16 cellular contexts compared by ENCODE assay signal in the genomic region with DNA sequence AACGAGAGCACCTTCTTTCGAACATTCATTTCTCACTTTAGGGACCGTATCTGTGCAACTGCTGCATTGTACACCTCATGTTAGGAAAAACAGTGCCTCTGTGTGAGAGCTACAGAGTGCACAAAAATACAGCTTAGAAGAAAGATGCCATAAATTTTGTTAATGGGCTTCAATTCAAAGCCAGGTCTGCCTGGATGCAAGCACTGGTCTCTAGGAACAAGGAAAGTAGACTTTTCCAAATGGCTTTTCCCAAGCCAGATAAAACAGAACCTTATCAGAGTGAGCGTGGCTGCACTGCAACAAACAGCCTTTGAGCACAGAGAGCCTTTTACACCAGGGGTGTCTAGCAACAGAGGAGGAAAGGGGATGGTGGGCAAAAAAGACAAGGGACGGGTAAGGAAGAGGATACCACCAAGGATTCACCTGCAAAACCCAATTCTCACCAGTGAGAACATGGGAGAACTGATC. TPM values are rescaled to one million over a fixed set of nuclear protein-coding genes. Genes with fewer than 3 reads are reported as not detected.
DNase-seq lines count a peak whose midpoint lies in the region; ATAC-seq and TF ChIP-seq lines count a peak whose summit lies in the region.
"Had no signal": no experiment of that assay in that cellular context is flagged by ENCODE, and none has a peak within 500 bp of the region (broad histone marks: within the 10 kb centered on the region; RNA-seq: fewer than 3 reads in every experiment).

No MANE protein-coding gene starts in this region.

- intact Hi-C loops in A673 (cut with micrococcal nuclease; ENCODE audit: unreplicated experiment): no loop called here
- intact Hi-C loops in Panc1 (cut with micrococcal nuclease; ENCODE audit: unreplicated experiment): no loop called here
- intact Hi-C loops in breast epithelium (cut with DNase I; ENCODE audit: low total_unique reads): no loop called here

- H3K4me1 ChIP-seq in A673 (ENCODE audit: insufficient read depth, low read length, poor library complexity, severe bottlenecking): peaks cover 35% of the 10 kb centered on the region
- H3K4me1 ChIP-seq in Panc1 (ENCODE audit: control insufficient read depth, insufficient read depth, low read length): peaks cover 14% of the 10 kb centered on the region
- H3K4me1 ChIP-seq in neural progenitor cell: no peaks in the 10 kb centered on the region
- H3K4me1 ChIP-seq in breast epithelium: no peaks in the 10 kb centered on the region
- H3K4me1 ChIP-seq: SJCRH30 had no signal

- POLR2A ChIA-PET in A673 (lab: Charles Lee; ENCODE audit: low non-redundant PET): no interaction called here
- POLR2A ChIA-PET in Panc1 (lab: Charles Lee): no interaction called here

- ATAC-seq in Panc1: peak; percentile 15; the same call in 1 of the 2 replicates
- no peak for ATAC-seq in HG02588 (IDR thresholded peaks at IDR 0.05; ENCODE audit: unreplicated experiment)
- ATAC-seq in activated T-helper 17 cell treated with anti-CD3 and anti-CD28 coated beads, Interleukin-2, amount 50 U/mL, for 72 hours (replicated peaks): no peak
- ATAC-seq in effector memory CD8-positive, alpha-beta T cell (replicated peaks): no peak

- no peak overlapping the region for H3K4me2 ChIP-seq in neural progenitor cell
- H3K4me2 ChIP-seq: KMS-11 had no signal

- CTCF ChIA-PET in A673 (lab: Charles Lee) (no interaction called here), Panc1 (lab: Charles Lee) (no interaction called here)

- peaks cover 18% of the 10 kb centered on the region for H3K4me1 Mint-ChIP-seq in neural progenitor cell
- no peaks in the 10 kb centered on the region for H3K4me1 Mint-ChIP-seq in activated T-helper 17 cell treated with anti-CD3 and anti-CD28 coated beads, Interleukin-2, amount 50 U/mL, for 72 hours
- H3K4me1 Mint-ChIP-seq in effector memory CD8-positive, alpha-beta T cell (ENCODE audit: low read depth in 2 of 2): peaks cover under 1 to 6% of the 10 kb centered on the region in 2 donors
- H3K4me1 Mint-ChIP-seq: CD14-positive monocyte had no signal

- peaks cover 36% of the 10 kb centered on the region for H3K36me3 Mint-ChIP-seq in neural progenitor cell
- no peaks in the 10 kb centered on the region for H3K36me3 Mint-ChIP-seq in activated T-helper 17 cell treated with anti-CD3 and anti-CD28 coated beads, Interleukin-2, amount 50 U/mL, for 72 hours (ENCODE audit: low read depth)
- peaks cover 4% of the 10 kb centered on the region for H3K36me3 Mint-ChIP-seq in effector memory CD8-positive, alpha-beta T cell (ENCODE audit: insufficient read depth)

- H3K4me3 ChIP-seq in A673 (ENCODE audit: low read depth, low read length, poor library complexity, severe bottlenecking) (no peak overlapping the region), Panc1 (ENCODE audit: low read depth in 2 of 2, low read length in 2 of 2) (no peak overlapping the region), fibroblast of the aortic adventitia (ENCODE audit: low read depth, low read length) (no peak overlapping the region), neural progenitor cell (no peak overlapping the region), breast epithelium (no peak overlapping the region)
- H3K4me3 ChIP-seq: GM23248, SJCRH30 had no signal

- no peak for DNase-seq in A673 (ENCODE audit: low spot score)
- DNase-seq in Panc1 (ENCODE audit: low read depth, low spot score): no peak
- peak; percentile 31 for DNase-seq in fibroblast of the aortic adventitia (ENCODE audit: low read depth)
- no peak for DNase-seq in neural progenitor cell (ENCODE audit: low spot score)
- no peak for DNase-seq in breast epithelium (ENCODE audit: low spot score in 2 of 2)
- DNase-seq in effector memory CD8-positive, alpha-beta T cell: no peak
- DNase-seq: DMS79, NCI-H1105, NCI-H1694 treated with DMSO at 0.1 percent for 48 hours, NCI-H82, SJCRH30 had no signal

- H3K4me3 Mint-ChIP-seq in neural progenitor cell: no peak overlapping the region
- H3K4me3 Mint-ChIP-seq in activated T-helper 17 cell treated with anti-CD3 and anti-CD28 coated beads, Interleukin-2, amount 50 U/mL, for 72 hours: no peak overlapping the region
- H3K4me3 Mint-ChIP-seq in effector memory CD8-positive, alpha-beta T cell: no peak overlapping the region
- H3K4me3 Mint-ChIP-seq: CD14-positive monocyte had no signal

- H3K27me3 ChIP-seq in A673 (replicated peaks; ENCODE audit: insufficient read depth, low read depth, low read length, poor library complexity) (no peaks in the 10 kb centered on the region), Panc1 (ENCODE audit: control insufficient read depth, insufficient read depth, low read length) (no peaks in the 10 kb centered on the region), neural progenitor cell (no peaks in the 10 kb centered on the region), breast epithelium (no peaks in the 10 kb centered on the region)
- H3K27me3 ChIP-seq: SJCRH30 had no signal

- BruUV-seq in A673 (replicated peaks; lab: Mats Ljungman, UMichigan): no TSS peak
- no TSS peak for BruUV-seq in Panc1 (replicated peaks; lab: Mats Ljungman, UMichigan)

- in situ Hi-C loops in Panc1 (cut with HindIII; ENCODE audit: low pct_unique_long_range_greater_than_20kb, low sequenced_read_pairs): no loop called here

- H3K36me3 ChIP-seq in A673 (ENCODE audit: insufficient read depth, low read length, poor library complexity, severe bottlenecking): peaks cover 5% of the 10 kb centered on the region
- H3K36me3 ChIP-seq in Panc1 (ENCODE audit: control insufficient read depth, insufficient read depth, low read length): no peaks in the 10 kb centered on the region
- H3K36me3 ChIP-seq in neural progenitor cell: no peaks in the 10 kb centered on the region
- peaks cover 6% of the 10 kb centered on the region for H3K36me3 ChIP-seq in breast epithelium

- H4K20me1 ChIP-seq in neural progenitor cell (ENCODE audit: low read depth): peaks cover 19% of the 10 kb centered on the region

- no peaks in the 10 kb centered on the region for H3F3A ChIP-seq in neural progenitor cell (ENCODE audit: low read depth)

- peak overlapping the region; percentile 43 for H3K27ac ChIP-seq in A673 (ENCODE audit: low read depth, low read length, poor library complexity, severe bottlenecking)
- H3K27ac ChIP-seq in Panc1 (ENCODE audit: low read length): no peak overlapping the region
- no peak overlapping the region for H3K27ac ChIP-seq in neural progenitor cell
- H3K27ac ChIP-seq in breast epithelium: no peak overlapping the region
- H3K27ac ChIP-seq: GM23248, KMS-11, SJCRH30 had no signal

- H3K79me2 ChIP-seq in neural progenitor cell (ENCODE audit: low read depth): peaks cover 48% of the 10 kb centered on the region

- H3K9me3 Mint-ChIP-seq in neural progenitor cell: peaks cover 6% of the 10 kb centered on the region
- no peaks in the 10 kb centered on the region for H3K9me3 Mint-ChIP-seq in activated T-helper 17 cell treated with anti-CD3 and anti-CD28 coated beads, Interleukin-2, amount 50 U/mL, for 72 hours
- no peaks in the 10 kb centered on the region for H3K9me3 Mint-ChIP-seq in effector memory CD8-positive, alpha-beta T cell
- H3K9me3 Mint-ChIP-seq: CD14-positive monocyte had no signal

- peak overlapping the region; percentile 51 for H3K27ac Mint-ChIP-seq in neural progenitor cell
- no peak overlapping the region for H3K27ac Mint-ChIP-seq in activated T-helper 17 cell treated with anti-CD3 and anti-CD28 coated beads, Interleukin-2, amount 50 U/mL, for 72 hours
- H3K27ac Mint-ChIP-seq in effector memory CD8-positive, alpha-beta T cell: no peak overlapping the region

- H2AFZ ChIP-seq in neural progenitor cell (replicated peaks): no peak overlapping the region
- H2AFZ ChIP-seq: GM23248 had no signal

- H3K9ac ChIP-seq in neural progenitor cell: no peak overlapping the region
- H3K9ac ChIP-seq: GM23248, KMS-11 had no signal

- no peak for TF ChIP-seq CTCF in A673 (conservative IDR thresholded peaks at IDR 0.05; ENCODE audit: low read depth, low read length)
- TF ChIP-seq CTCF in Panc1 (IDR thresholded peaks at IDR 0.05): no peak; the same call in 1 of the 2 replicates
- no peak for TF ChIP-seq CTCF in fibroblast of the aortic adventitia (IDR thresholded peaks at IDR 0.05; ENCODE audit: insufficient read depth, low read length)
- no peak for TF ChIP-seq CTCF in neural progenitor cell (IDR thresholded peaks at IDR 0.05)
- no peak for TF ChIP-seq CTCF in breast epithelium (IDR thresholded peaks at IDR 0.05)

- H3K27me3 Mint-ChIP-seq in neural progenitor cell (ENCODE audit: insufficient read depth, low read depth): peaks cover 6% of the 10 kb centered on the region
- H3K27me3 Mint-ChIP-seq in activated T-helper 17 cell treated with anti-CD3 and anti-CD28 coated beads, Interleukin-2, amount 50 U/mL, for 72 hours: no peaks in the 10 kb centered on the region
- peaks cover 0 to 5% of the 10 kb centered on the region in 2 donors for H3K27me3 Mint-ChIP-seq in effector memory CD8-positive, alpha-beta T cell

- no peaks in the 10 kb centered on the region for H3K9me3 ChIP-seq in A673 (ENCODE audit: low read depth, low read length, poor library complexity, severe bottlenecking)
- H3K9me3 ChIP-seq in Panc1 (ENCODE audit: control insufficient read depth, insufficient read depth, low read depth, low read length): no peaks in the 10 kb centered on the region
- H3K9me3 ChIP-seq in neural progenitor cell (ENCODE audit: low read depth): no peaks in the 10 kb centered on the region
- H3K9me3 ChIP-seq in breast epithelium: no peaks in the 10 kb centered on the region
- H3K9me3 ChIP-seq: SJCRH30 had no signal

- TF ChIP-seq POLR2A in breast epithelium (IDR thresholded peaks at IDR 0.05): no peak

RNA-seq across cellular contexts. Expression of gene GOLM1, which starts 19.2 kb away (rescaled TPM):
- total RNA-seq in A673 (2021) (84.2 and 86.1 TPM in 2 replicates), Panc1 (2021; ENCODE audit: unreplicated experiment) (73.4 TPM), fibroblast of the aortic adventitia (ENCODE audit: low replicate concordance) (53.5 and 72.0 TPM in 2 replicates), neural progenitor cell (ENCODE audit: low replicate concordance) (73.7 and 83.5 TPM in 2 replicates), breast epithelium (10 to 100 TPM; 17.1 to 45.6 (median 41.0) TPM)
- 74.8 TPM for polyA plus RNA-seq in Panc1 (2012; ENCODE audit: insufficient read length)
- total RNA-seq in activated T-helper 17 cell treated with anti-CD3 and anti-CD28 coated beads, Interleukin-2, amount 50 U/mL, for 72 hours: 1 to 10 TPM; 2.0 to 2.8 TPM

Comparison
In these comparisons a context has a peak if more than half of its experiments do, and no peak if none do; other contexts are left out.
1. RNA of gene GOLM1, which starts 19.2 kb away (total RNA-seq): 84.2 to 86.1 TPM in A673, 73.7 to 83.5 TPM in neural progenitor cell, 73.4 TPM in Panc1 (single experiment), 53.5 to 72.0 TPM in fibroblast of the aortic adventitia and 17.1 to 45.6 TPM in breast epithelium; 2.0 to 2.8 TPM in activated T-helper 17 cell treated with anti-CD3 and anti-CD28 coated beads, Interleukin-2, amount 50 U/mL, for 72 hours; every median in the first group is over 4 times any median in the second.